Comparison of ENCODE assay signal across 8 cellular contexts in the genomic region with DNA sequence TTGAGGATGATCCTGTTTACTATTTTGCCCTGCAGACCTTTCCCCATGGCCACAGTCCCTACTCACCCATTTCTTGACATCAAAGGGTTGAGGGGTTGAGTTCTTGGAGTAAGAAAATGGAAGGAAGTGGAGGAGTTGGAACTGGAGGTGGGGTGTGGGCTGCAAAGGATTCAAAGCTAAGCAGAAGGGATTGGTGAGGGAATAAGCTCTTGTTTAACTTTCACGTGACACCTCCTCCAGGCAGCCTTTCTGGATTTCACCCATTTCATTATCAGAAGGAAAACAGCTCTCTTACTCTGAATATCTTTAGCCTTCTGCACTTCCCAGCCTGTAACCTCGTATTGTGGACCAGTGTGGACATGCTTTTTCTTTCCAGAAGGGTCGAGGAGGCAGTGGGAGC. TPM values are rescaled to one million over a fixed set of nuclear protein-coding genes. Genes with fewer than 3 reads are reported as not detected.
DNase-seq lines count a peak whose midpoint lies in the region; ATAC-seq, FAIRE-seq and TF ChIP-seq lines count a peak whose summit lies in the region.

No MANE protein-coding gene starts in this region.

- no peak overlapping the region for H3K4me3 ChIP-seq in keratinocyte (ENCODE audit: control insufficient read depth in 2 of 3, extremely low read depth in 1 of 3, insufficient read depth in 2 of 3, low read depth in 1 of 3, low read length in 3 of 3)
- peak overlapping the region; percentile 28 to 43 for H3K4me3 ChIP-seq in tibial artery
- peak overlapping the region in 2 of 4 donors; percentile 39 to 40 for H3K4me3 ChIP-seq in tibial nerve

- TF ChIP-seq CTCF in activated CD8-positive, alpha-beta T cell treated with anti-CD3 and anti-CD28 coated beads for 36 hours (IDR thresholded peaks at IDR 0.05) = no peak
- TF ChIP-seq CTCF in keratinocyte (optimal IDR thresholded peaks at IDR 0.05 in 1 of 3, IDR thresholded peaks at IDR 0.05 in 1 of 3, conservative IDR thresholded peaks at IDR 0.05 in 1 of 3; ENCODE audit: extremely low read depth in 1 of 3, insufficient read depth in 2 of 3, low read length in 3 of 3) (no peak), tibial artery (IDR thresholded peaks at IDR 0.05) (no peak), tibial nerve (IDR thresholded peaks at IDR 0.05) (no peak)

- H3K4me1 Mint-ChIP-seq in activated naive CD4-positive, alpha-beta T cell treated with anti-CD3 and anti-CD28 coated beads, Interleukin-2, amount 50 U/mL, for 24 hours = peaks cover 27% of the 10 kb centered on the region
- H3K4me1 Mint-ChIP-seq in activated CD8-positive, alpha-beta T cell treated with anti-CD3 and anti-CD28 coated beads for 36 hours (ENCODE audit: low read depth) = peaks cover 23% of the 10 kb centered on the region

- no peaks in the 10 kb centered on the region for H3K9me3 Mint-ChIP-seq in activated naive CD4-positive, alpha-beta T cell treated with anti-CD3 and anti-CD28 coated beads, Interleukin-2, amount 50 U/mL, for 24 hours
- no peaks in the 10 kb centered on the region for H3K9me3 Mint-ChIP-seq in activated naive CD4-positive, alpha-beta T cell treated with anti-CD3 and anti-CD28 coated beads, Interleukin-2, amount 50 U/mL, for 72 hours
- H3K9me3 Mint-ChIP-seq in activated CD8-positive, alpha-beta T cell treated with anti-CD3 and anti-CD28 coated beads for 36 hours = no peaks in the 10 kb centered on the region

- no peaks in the 10 kb centered on the region for H3K9me3 ChIP-seq in keratinocyte (ENCODE audit: control insufficient read depth, low read depth, low read length)
- H3K9me3 ChIP-seq in tibial artery = no peaks in the 10 kb centered on the region
- H3K9me3 ChIP-seq in tibial nerve = no peaks in the 10 kb centered on the region

- no peaks in the 10 kb centered on the region for H3K27me3 Mint-ChIP-seq in activated naive CD4-positive, alpha-beta T cell treated with anti-CD3 and anti-CD28 coated beads, Interleukin-2, amount 50 U/mL, for 24 hours
- no peaks in the 10 kb centered on the region for H3K27me3 Mint-ChIP-seq in activated CD8-positive, alpha-beta T cell treated with anti-CD3 and anti-CD28 coated beads for 36 hours

- H3K27ac ChIP-seq in keratinocyte (ENCODE audit: control insufficient read depth, insufficient read depth, low read length) (no peak overlapping the region), tibial artery (peak overlapping the region in 1 of 2 donors; percentile 9), tibial nerve (peak overlapping the region in 1 of 4 donors; percentile 52)

- H3K36me3 ChIP-seq in keratinocyte (ENCODE audit: control insufficient read depth in 2 of 2, extremely low read depth in 1 of 2, insufficient read depth in 2 of 2, low read length in 2 of 2) (no peaks in the 10 kb centered on the region), tibial artery (peaks cover 0 to 7% (median 0%) of the 10 kb centered on the region in 3 donors), tibial nerve (peaks cover 0 to 5% (median 0%) of the 10 kb centered on the region in 3 donors)

- no peak for FAIRE-seq in keratinocyte (lab: Jason Lieb, UNC)

- H3K9me1 ChIP-seq in keratinocyte (ENCODE audit: control insufficient read depth, extremely low read depth, insufficient read depth, low read length) = no peaks in the 10 kb centered on the region

- no peaks in the 10 kb centered on the region for H3K79me2 ChIP-seq in keratinocyte (ENCODE audit: control insufficient read depth, insufficient read depth, low read length)

- H3K4me1 ChIP-seq in keratinocyte (ENCODE audit: control insufficient read depth, extremely low read depth, insufficient read depth, low read length) = peaks cover 7% of the 10 kb centered on the region
- peaks cover 0 to 11% (median 9%) of the 10 kb centered on the region in 4 donors for H3K4me1 ChIP-seq in tibial artery
- H3K4me1 ChIP-seq in tibial nerve = peaks cover 0 to 12% (median 8%) of the 10 kb centered on the region in 4 donors

- peak overlapping the region; percentile 73 for H2AFZ ChIP-seq in keratinocyte (ENCODE audit: control insufficient read depth, low read length)

- H3K27me3 ChIP-seq in keratinocyte (ENCODE audit: control insufficient read depth, extremely low read depth, insufficient read depth, low read length) = no peaks in the 10 kb centered on the region
- peaks cover 0 to 14% of the 10 kb centered on the region in 2 donors for H3K27me3 ChIP-seq in tibial artery
- no peaks in the 10 kb centered on the region for H3K27me3 ChIP-seq in tibial nerve

- no peak for TF ChIP-seq EP300 in tibial nerve (IDR thresholded peaks at IDR 0.05)

- ATAC-seq in activated naive CD4-positive, alpha-beta T cell treated with anti-CD3 and anti-CD28 coated beads, Interleukin-2, amount 50 U/mL, for 72 hours = no peak
- no peak for ATAC-seq in activated CD8-positive, alpha-beta T cell treated with anti-CD3 and anti-CD28 coated beads for 36 hours
- ATAC-seq in GM21367 (IDR thresholded peaks at IDR 0.05; ENCODE audit: unreplicated experiment) = no peak

- no peak overlapping the region for H3K9ac ChIP-seq in keratinocyte (ENCODE audit: control insufficient read depth, extremely low read depth, insufficient read depth, low read length)

- TF ChIP-seq POLR2A in tibial nerve (IDR thresholded peaks at IDR 0.05) = no peak

- H3K27ac Mint-ChIP-seq in activated naive CD4-positive, alpha-beta T cell treated with anti-CD3 and anti-CD28 coated beads, Interleukin-2, amount 50 U/mL, for 24 hours = peak overlapping the region; percentile 55
- H3K27ac Mint-ChIP-seq in activated naive CD4-positive, alpha-beta T cell treated with anti-CD3 and anti-CD28 coated beads, Interleukin-2, amount 50 U/mL, for 72 hours = peak overlapping the region in 1 of 2 donors; percentile 65
- no peak overlapping the region for H3K27ac Mint-ChIP-seq in activated CD8-positive, alpha-beta T cell treated with anti-CD3 and anti-CD28 coated beads for 36 hours

- H3K4me3 Mint-ChIP-seq in activated naive CD4-positive, alpha-beta T cell treated with anti-CD3 and anti-CD28 coated beads, Interleukin-2, amount 50 U/mL, for 24 hours = peak overlapping the region; percentile 75
- peak overlapping the region; percentile 72 for H3K4me3 Mint-ChIP-seq in activated CD8-positive, alpha-beta T cell treated with anti-CD3 and anti-CD28 coated beads for 36 hours

- intact Hi-C loops in activated CD8-positive, alpha-beta T cell treated with anti-CD3 and anti-CD28 coated beads for 36 hours (cut with micrococcal nuclease) = no loop called here
- intact Hi-C loops in tibial artery (cut with DNase I; ENCODE audit: low total_unique reads) = no loop called here

- peak overlapping the region; percentile 69 for H3K4me2 ChIP-seq in keratinocyte (ENCODE audit: control insufficient read depth, extremely low read depth, insufficient read depth, low read depth, low read length)

- H4K20me1 ChIP-seq in keratinocyte (ENCODE audit: control insufficient read depth, extremely low read depth, insufficient read depth, low read length) = no peaks in the 10 kb centered on the region

- dilution Hi-C loops in keratinocyte (cut with MboI; ENCODE audit: extremely low pct_ligation_motif_present, low sequenced_read_pairs) = no loop called here

- WGBS in tibial nerve, 2 donors = 28 to 30% methylated on average over 3 of the region's 3 CpGs

- no peaks in the 10 kb centered on the region for H3K36me3 Mint-ChIP-seq in activated naive CD4-positive, alpha-beta T cell treated with anti-CD3 and anti-CD28 coated beads, Interleukin-2, amount 50 U/mL, for 24 hours
- H3K36me3 Mint-ChIP-seq in activated naive CD4-positive, alpha-beta T cell treated with anti-CD3 and anti-CD28 coated beads, Interleukin-2, amount 50 U/mL, for 72 hours = peaks cover 0 to 10% of the 10 kb centered on the region in 2 donors
- H3K36me3 Mint-ChIP-seq in activated CD8-positive, alpha-beta T cell treated with anti-CD3 and anti-CD28 coated beads for 36 hours (ENCODE audit: low read depth) = no peaks in the 10 kb centered on the region

- no peak for DNase-seq in activated naive CD4-positive, alpha-beta T cell treated with anti-CD3 and anti-CD28 coated beads, Interleukin-2, amount 50 U/mL, for 72 hours (ENCODE audit: low spot score in 2 of 2)
- no peak for DNase-seq in activated CD8-positive, alpha-beta T cell treated with anti-CD3 and anti-CD28 coated beads for 36 hours
- DNase-seq in keratinocyte (ENCODE audit: low read depth, low spot score) (no peak), tibial artery (no peak), tibial nerve (ENCODE audit: low spot score in 2 of 2) (no peak)
- DNase-seq in activated effector memory CD4-positive, alpha-beta T cell treated with Interleukin-2 at 50 U/mL for 16 hours = no peak

- POLR2A ChIA-PET in activated CD8-positive, alpha-beta T cell treated with anti-CD3 and anti-CD28 coated beads for 36 hours (lab: Charles Lee) = interaction anchor here (0.6 to 2.9 kb wide), 9 partner anchors 9 to 149 kb away, joined by 3 to 13 read pairs (median 3); partner anchors contain the start of genes FBXO24 and LRCH4

- CTCF ChIA-PET in activated CD8-positive, alpha-beta T cell treated with anti-CD3 and anti-CD28 coated beads for 36 hours (lab: Charles Lee) = interaction anchor here (1.2 to 4.8 kb wide), 8 partner anchors 8 to 79 kb away, joined by 3 to 16 read pairs (median 6); partner anchors contain the start of genes FBXO24, MOSPD3 and POP7

RNA-seq across cellular contexts. Expression of gene MOSPD3, which starts 13.7 kb away (rescaled TPM):
- total RNA-seq in activated naive CD4-positive, alpha-beta T cell treated with anti-CD3 and anti-CD28 coated beads, Interleukin-2, amount 50 U/mL, for 72 hours = 10 to 100 TPM; 20.7 to 28.0 TPM
- total RNA-seq in activated CD8-positive, alpha-beta T cell treated with anti-CD3 and anti-CD28 coated beads for 36 hours = 10 to 100 TPM in 1 of 2 experiments, 1 to 10 TPM in 1; 9.6 to 10.5 TPM
- 4.1 to 17.0 TPM (median 5.5 TPM) in 3 replicates for polyA plus RNA-seq in keratinocyte
- 1.7 TPM for polyA plus RNA-seq in keratinocyte (2011; ENCODE audit: low read depth)
- polyA plus RNA-seq in keratinocyte (2011; cell fraction: cytosol; rRNA removed) = 4.6 and 8.9 TPM in 2 replicates
- polyA plus RNA-seq in keratinocyte (2011; cell fraction: nucleus; rRNA removed) = 6.3 and 7.3 TPM in 2 replicates
- 17.0 TPM in 2 replicates for polyA plus RNA-seq in keratinocyte (2012; ENCODE audit: low replicate concordance)
- polyA minus RNA-seq in keratinocyte = 0.90 to 24.8 TPM (median 3.7 TPM) in 3 replicates
- polyA minus RNA-seq in keratinocyte (2011; cell fraction: cytosol; rRNA and poly(A)+ RNA removed) = 7.3 TPM
- 1.6 and 2.4 TPM in 2 replicates for polyA minus RNA-seq in keratinocyte (2011; cell fraction: nucleus; rRNA and poly(A)+ RNA removed)
- 10 to 100 TPM in 3 of 4 donors, 1 to 10 TPM in 1; 9.4 to 31.2 (median 24.3) TPM for total RNA-seq in tibial nerve

RNA-seq across cellular contexts. Expression of gene TFR2, which starts 15.3 kb away (rescaled TPM):
- total RNA-seq in activated naive CD4-positive, alpha-beta T cell treated with anti-CD3 and anti-CD28 coated beads, Interleukin-2, amount 50 U/mL, for 72 hours = 10 to 100 TPM; 13.1 to 19.1 TPM
- total RNA-seq in activated CD8-positive, alpha-beta T cell treated with anti-CD3 and anti-CD28 coated beads for 36 hours = 10 to 100 TPM; 11.3 to 11.9 TPM
- 0.07 to 0.21 TPM (median 0.12 TPM) in 3 replicates for polyA plus RNA-seq in keratinocyte
- polyA plus RNA-seq in keratinocyte (2011; ENCODE audit: low read depth) = not detected
- polyA plus RNA-seq in keratinocyte (2011; cell fraction: cytosol; rRNA removed) = 0.04 TPM in 1 of 2 replicates, not detected in the other
- polyA plus RNA-seq in keratinocyte (2011; cell fraction: nucleus; rRNA removed) = 0.18 and 0.28 TPM in 2 replicates
- polyA plus RNA-seq in keratinocyte (2012; ENCODE audit: low replicate concordance) = 0.08 and 0.28 TPM in 2 replicates
- not detected in 3 replicates for polyA minus RNA-seq in keratinocyte
- polyA minus RNA-seq in keratinocyte (2011; cell fraction: cytosol; rRNA and poly(A)+ RNA removed) = not detected
- 0.31 and 0.63 TPM in 2 replicates for polyA minus RNA-seq in keratinocyte (2011; cell fraction: nucleus; rRNA and poly(A)+ RNA removed)
- 1 to 10 TPM in 1 of 4 donors, not detected in 3; 2.1 TPM for total RNA-seq in tibial nerve

RNA-seq across cellular contexts. Expression of gene PCOLCE, which starts 23.9 kb away (rescaled TPM):
- total RNA-seq in activated naive CD4-positive, alpha-beta T cell treated with anti-CD3 and anti-CD28 coated beads, Interleukin-2, amount 50 U/mL, for 72 hours = 10 to 100 TPM; 14.8 to 19.6 TPM
- total RNA-seq in activated CD8-positive, alpha-beta T cell treated with anti-CD3 and anti-CD28 coated beads for 36 hours = 1 to 10 TPM; 3.9 to 4.6 TPM
- 0.63 to 1.3 TPM (median 0.80 TPM) in 3 replicates for polyA plus RNA-seq in keratinocyte
- not detected for polyA plus RNA-seq in keratinocyte (2011; ENCODE audit: low read depth)
- 0.26 and 0.66 TPM in 2 replicates for polyA plus RNA-seq in keratinocyte (2011; cell fraction: cytosol; rRNA removed)
- 2.1 and 5.2 TPM in 2 replicates for polyA plus RNA-seq in keratinocyte (2011; cell fraction: nucleus; rRNA removed)
- polyA plus RNA-seq in keratinocyte (2012; ENCODE audit: low replicate concordance) = 2.6 and 3.4 TPM in 2 replicates
- 0.76 to 3.8 TPM in 2 of 3 replicates, not detected in the other for polyA minus RNA-seq in keratinocyte
- polyA minus RNA-seq in keratinocyte (2011; cell fraction: cytosol; rRNA and poly(A)+ RNA removed) = not detected
- 1.2 TPM in 1 of 2 replicates, not detected in the other for polyA minus RNA-seq in keratinocyte (2011; cell fraction: nucleus; rRNA and poly(A)+ RNA removed)
- 100 to 1,000 TPM in 3 of 4 donors, 10 to 100 TPM in 1; 55.9 to 155 (median 125) TPM for total RNA-seq in tibial nerve

RNA-seq across cellular contexts. Expression of gene ACTL6B, which starts 30.2 kb away (rescaled TPM):
- total RNA-seq in activated naive CD4-positive, alpha-beta T cell treated with anti-CD3 and anti-CD28 coated beads, Interleukin-2, amount 50 U/mL, for 72 hours = not detected
- total RNA-seq in activated CD8-positive, alpha-beta T cell treated with anti-CD3 and anti-CD28 coated beads for 36 hours = not detected
- not detected in 3 replicates for polyA plus RNA-seq in keratinocyte
- not detected for polyA plus RNA-seq in keratinocyte (2011; ENCODE audit: low read depth)
- polyA plus RNA-seq in keratinocyte (2011; cell fraction: cytosol; rRNA removed) = not detected in 2 replicates
- polyA plus RNA-seq in keratinocyte (2011; cell fraction: nucleus; rRNA removed) = not detected in 2 replicates
- polyA plus RNA-seq in keratinocyte (2012; ENCODE audit: low replicate concordance) = not detected in 2 replicates
- polyA minus RNA-seq in keratinocyte = not detected in 3 replicates
- polyA minus RNA-seq in keratinocyte (2011; cell fraction: cytosol; rRNA and poly(A)+ RNA removed) = not detected
- not detected in 2 replicates for polyA minus RNA-seq in keratinocyte (2011; cell fraction: nucleus; rRNA and poly(A)+ RNA removed)
- not detected for total RNA-seq in tibial nerve

RNA-seq across cellular contexts. Expression of gene FBXO24, which starts 39.9 kb away (rescaled TPM):
- 1 to 10 TPM; 1.9 to 4.0 TPM for total RNA-seq in activated naive CD4-positive, alpha-beta T cell treated with anti-CD3 and anti-CD28 coated beads, Interleukin-2, amount 50 U/mL, for 72 hours
- 1 to 10 TPM; 1.4 to 1.5 TPM for total RNA-seq in activated CD8-positive, alpha-beta T cell treated with anti-CD3 and anti-CD28 coated beads for 36 hours
- polyA plus RNA-seq in keratinocyte = 0.19 to 0.34 TPM (median 0.22 TPM) in 3 replicates
- polyA plus RNA-seq in keratinocyte (2011; ENCODE audit: low read depth) = 0.26 TPM
- 0.13 and 0.22 TPM in 2 replicates for polyA plus RNA-seq in keratinocyte (2011; cell fraction: cytosol; rRNA removed)
- 0.19 and 0.61 TPM in 2 replicates for polyA plus RNA-seq in keratinocyte (2011; cell fraction: nucleus; rRNA removed)
- 0.14 and 0.17 TPM in 2 replicates for polyA plus RNA-seq in keratinocyte (2012; ENCODE audit: low replicate concordance)
- polyA minus RNA-seq in keratinocyte = 0.63 to 1.7 TPM in 2 of 3 replicates, not detected in the other
- not detected for polyA minus RNA-seq in keratinocyte (2011; cell fraction: cytosol; rRNA and poly(A)+ RNA removed)
- polyA minus RNA-seq in keratinocyte (2011; cell fraction: nucleus; rRNA and poly(A)+ RNA removed) = not detected in 2 replicates
- total RNA-seq in tibial nerve = 1 to 10 TPM in 1 of 4 donors, under 1 TPM in 2, not detected in 1; 0.30 to 2.2 (median 0.84) TPM

Comparison
In these comparisons a context has a peak if more than half of its experiments do, and no peak if none do; other contexts are left out.
1. H3K4me3 ChIP-seq: peak in tibial artery (2 of 2); none in keratinocyte (0 of 3).